Comparison of ENCODE assay signal across 1 cellular context in genomic region chr10:19592276-19592675, GRCh38.
TF ChIP-seq lines count a peak whose summit lies in the region.

No MANE protein-coding gene starts in this region.

TF ChIP-seq in IMR-90, 13 proteins besides CTCF, POLR2A, EP300 and RAD21 (continued from another document):
- no peak for TF ChIP-seq NFE2L2 (IDR thresholded peaks at IDR 0.05; ENCODE audit: low read depth, low read length)
- no peak for TF ChIP-seq MXI1 (IDR thresholded peaks at IDR 0.05; ENCODE audit: borderline replicate concordance, low read depth, low read length)
- TF ChIP-seq, protein P1, sequence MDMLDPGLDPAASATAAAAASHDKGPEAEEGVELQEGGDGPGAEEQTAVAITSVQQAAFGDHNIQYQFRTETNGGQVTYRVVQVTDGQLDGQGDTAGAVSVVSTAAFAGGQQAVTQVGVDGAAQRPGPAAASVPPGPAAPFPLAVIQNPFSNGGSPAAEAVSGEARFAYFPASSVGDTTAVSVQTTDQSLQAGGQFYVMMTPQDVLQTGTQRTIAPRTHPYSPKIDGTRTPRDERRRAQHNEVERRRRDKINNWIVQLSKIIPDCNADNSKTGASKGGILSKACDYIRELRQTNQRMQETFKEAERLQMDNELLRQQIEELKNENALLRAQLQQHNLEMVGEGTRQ (IDR thresholded peaks at IDR 0.05; ENCODE audit: low read depth, low read length): no peak
- TF ChIP-seq RCOR1 (IDR thresholded peaks at IDR 0.05; ENCODE audit: insufficient replicate concordance, low read length): no peak
